Comparison of ENCODE assay signal across 24 cellular contexts in the genomic region with DNA sequence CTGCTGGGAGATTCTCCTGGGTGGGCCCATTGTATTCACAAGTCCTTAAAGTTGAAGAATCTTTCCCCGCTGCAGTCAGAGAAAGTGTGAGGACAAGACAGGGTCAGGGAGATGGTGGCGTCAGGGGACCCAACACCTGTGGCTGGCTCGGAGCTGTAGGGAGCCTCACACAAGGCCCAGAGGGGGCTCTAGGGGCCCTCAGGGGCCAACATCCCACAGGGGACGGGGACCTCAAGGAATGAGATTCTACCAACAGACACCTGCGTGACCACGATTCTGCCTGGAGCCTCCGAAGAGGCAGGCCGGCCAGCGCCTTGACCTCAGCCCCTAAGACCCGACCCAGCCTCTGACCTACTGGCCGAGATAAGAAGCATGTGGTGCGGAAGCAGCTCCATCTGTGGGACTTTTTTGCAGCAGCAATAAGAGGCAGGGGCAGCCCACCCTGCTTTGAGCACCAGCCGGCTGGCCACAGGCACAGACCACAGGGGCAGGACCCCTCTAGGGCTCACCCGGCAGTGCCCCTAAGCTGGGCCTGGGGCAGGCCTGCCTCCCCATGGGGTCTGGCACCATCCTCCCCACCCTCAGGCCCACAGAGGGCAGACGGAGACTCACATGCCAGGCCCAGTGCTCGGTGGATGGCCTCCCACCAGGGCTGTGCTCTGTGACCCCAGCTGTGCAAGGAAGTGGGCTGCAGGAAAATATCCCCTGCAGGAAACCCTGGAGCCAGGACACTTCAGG. TPM values are rescaled to one million over a fixed set of nuclear protein-coding genes. Genes with fewer than 3 reads are reported as not detected.
DNase-seq lines count a peak whose midpoint lies in the region; ATAC-seq, FAIRE-seq and TF ChIP-seq lines count a peak whose summit lies in the region.
"Had no signal": no experiment of that assay in that cellular context is flagged by ENCODE, and none has a peak within 500 bp of the region (broad histone marks: within the 10 kb centered on the region; RNA-seq: fewer than 3 reads in every experiment).

No MANE protein-coding gene starts in this region.

- H3K27ac ChIP-seq in coronary artery: no peak overlapping the region
- H3K27ac ChIP-seq: brain microvascular endothelial cell, epithelial cell of prostate, foreskin keratinocyte, neutrophil, tibial nerve had no signal

- no peak for ATAC-seq in HG03378 (IDR thresholded peaks at IDR 0.05; ENCODE audit: unreplicated experiment)
- ATAC-seq: foreskin keratinocyte, left colon, Panc1 had no signal

- H3K36me3 ChIP-seq in MG63: no peaks in the 10 kb centered on the region
- H3K36me3 ChIP-seq: brain microvascular endothelial cell, neutrophil, tibial nerve had no signal

- peak; percentile 5 for DNase-seq in activated CD4-positive, alpha-beta T cell treated with anti-CD3 and anti-CD28 coated beads for 1 hour
- no peak for DNase-seq in activated CD4-positive, alpha-beta T cell treated with anti-CD3 and anti-CD28 coated beads, Interleukin-2, amount 50 U/mL, for 4 hours
- DNase-seq in coronary artery (ENCODE audit: low spot score): peak; percentile 64
- peak; percentile 81 for DNase-seq in mesenteric fat pad (ENCODE audit: low spot score)
- peak; percentile 35 for DNase-seq in ureter (ENCODE audit: low spot score)
- DNase-seq in MG63: no peak
- no peak for DNase-seq in H54 (ENCODE audit: insufficient read length, low spot score)
- DNase-seq: brain microvascular endothelial cell, C1 segment of cervical spinal cord, foreskin keratinocyte, HFFc6, MM.1S, NCI-H1694 treated with DMSO at 0.1 percent for 48 hours, NCI-H2227 treated with DMSO at 0.1 percent for 48 hours, NCI-H82, retina had no signal

- FAIRE-seq in H54 (lab: Jason Lieb, UNC): no peak
- FAIRE-seq: A204.1, G401.6 had no signal

- no peaks in the 10 kb centered on the region for H3K27me3 ChIP-seq in MG63
- H3K27me3 ChIP-seq: brain microvascular endothelial cell, foreskin keratinocyte, tibial nerve had no signal

- H3K9me3 ChIP-seq in MG63: no peaks in the 10 kb centered on the region
- H3K9me3 ChIP-seq: neutrophil had no signal

- H3K4me3 ChIP-seq in coronary artery (no peak overlapping the region), MG63 (no peak overlapping the region)
- H3K4me3 ChIP-seq: tibial nerve had no signal

- TF ChIP-seq CTCF in coronary artery (IDR thresholded peaks at IDR 0.05): no peak

- TF ChIP-seq POLR2A in H54 (IDR thresholded peaks at IDR 0.05; ENCODE audit: low read depth, low read length): no peak

RNA-seq across cellular contexts. Expression of gene RASGEF1A, which starts 13.2 kb away (rescaled TPM):
- 1.8 TPM for total RNA-seq in mesenteric fat pad
- 4.0 TPM for total RNA-seq in ureter
- 0.30 TPM in 1 of 2 replicates, not detected in the other for total RNA-seq in MG63 (2014; rRNA removed; shearing (Covaris generic); ENCODE audit: low replicate concordance)
- total RNA-seq: HFFc6 had no signal

Comparison
In these comparisons a context has a peak if more than half of its experiments do, and no peak if none do; other contexts are left out.
1. DNase-seq: peak in activated CD4-positive, alpha-beta T cell treated with anti-CD3 and anti-CD28 coated beads for 1 hour (single experiment), coronary artery (single experiment), mesenteric fat pad (single experiment) and ureter (single experiment); none in activated CD4-positive, alpha-beta T cell treated with anti-CD3 and anti-CD28 coated beads, Interleukin-2, amount 50 U/mL, for 4 hours (0 of 2), MG63 (single experiment) and H54 (single experiment).